ENCODE assay signal across 1 cellular context in genomic region chr19:3721131-3721899, GRCh38.
A peak's percentile ranks its signal among the peaks of the same experiment; 100 is the strongest.
TF ChIP-seq lines count a peak whose summit lies in the region.

No MANE protein-coding gene starts in this region.

TF ChIP-seq in HepG2, 621 proteins besides CTCF, POLR2A, EP300 and RAD21 (continued from another document and continues in another):
- no peak for TF ChIP-seq RERE (CRISPR knock-in tag; IDR thresholded peaks at IDR 0.05; ENCODE audit: low read depth)
- peak; percentile 55 for TF ChIP-seq ZNF687 (CRISPR knock-in tag; IDR thresholded peaks at IDR 0.05)
- TF ChIP-seq RFX5 (IDR thresholded peaks at IDR 0.05; ENCODE audit: low read depth, low read length) = peak; percentile 33; the same call in 1 of the 2 replicates
- peak; percentile 36; the same call in 1 of the 2 replicates for TF ChIP-seq HOXA5 (CRISPR knock-in tag; IDR thresholded peaks at IDR 0.05)
- TF ChIP-seq TEAD3 (CRISPR knock-in tag; optimal IDR thresholded peaks at IDR 0.05; ENCODE audit: borderline replicate concordance) = peak; percentile 60
- peak; percentile 99 for TF ChIP-seq KDM1A (CRISPR knock-in tag; IDR thresholded peaks at IDR 0.05)
- TF ChIP-seq ELF4 (CRISPR knock-in tag; IDR thresholded peaks at IDR 0.05; ENCODE audit: borderline replicate concordance) = no peak
- no peak for TF ChIP-seq DNMT3B (CRISPR knock-in tag; conservative IDR thresholded peaks at IDR 0.05)
- no peak for TF ChIP-seq REST (IDR thresholded peaks at IDR 0.05; ENCODE audit: borderline replicate concordance in 1 of 2, low read depth in 1 of 2, low read length in 2 of 2)
- no peak for TF ChIP-seq CCAR2 (optimal IDR thresholded peaks at IDR 0.05; ENCODE audit: low read depth, low read length)
- peak; percentile 82; the same call in 1 of the 2 replicates for TF ChIP-seq ZNF350 (CRISPR knock-in tag; IDR thresholded peaks at IDR 0.05; ENCODE audit: borderline replicate concordance, low read depth)
- peak; percentile 60; the same call in 1 of the 2 replicates for TF ChIP-seq ZFP91 (CRISPR knock-in tag; IDR thresholded peaks at IDR 0.05; ENCODE audit: borderline replicate concordance)
- TF ChIP-seq ZNF556 (CRISPR knock-in tag; IDR thresholded peaks at IDR 0.05; ENCODE audit: borderline replicate concordance) = peak; percentile 55; the same call in 1 of the 2 replicates
- peak; percentile 69; the same call in 1 of the 2 replicates for TF ChIP-seq IKZF5 (CRISPR knock-in tag; IDR thresholded peaks at IDR 0.05)
- no peak for TF ChIP-seq TMF1 (CRISPR knock-in tag; IDR thresholded peaks at IDR 0.05; ENCODE audit: low read depth)
- TF ChIP-seq NR2F2 (IDR thresholded peaks at IDR 0.05; ENCODE audit: borderline replicate concordance, low read depth) = 0 out of 2 replicates have a peak, but pooled peaks have one; percentile 23
- no peak for TF ChIP-seq ZNF776 (CRISPR knock-in tag; IDR thresholded peaks at IDR 0.05)
- TF ChIP-seq RNF219 (CRISPR knock-in tag; IDR thresholded peaks at IDR 0.05) = no peak
- TF ChIP-seq ZNF333 (CRISPR knock-in tag; IDR thresholded peaks at IDR 0.05; ENCODE audit: borderline replicate concordance) = no peak
- no peak for TF ChIP-seq NBN (conservative IDR thresholded peaks at IDR 0.05)
- no peak for TF ChIP-seq ZNF101 (CRISPR knock-in tag; IDR thresholded peaks at IDR 0.05; ENCODE audit: borderline replicate concordance, low read depth)
- no peak for TF ChIP-seq MNT (IDR thresholded peaks at IDR 0.05)
- TF ChIP-seq SMAD3 (CRISPR knock-in tag; IDR thresholded peaks at IDR 0.05) = peak; percentile 24; the same call in 1 of the 2 replicates
- no peak for TF ChIP-seq ZFP1 (CRISPR knock-in tag; IDR thresholded peaks at IDR 0.05)
- TF ChIP-seq GABPB1 (CRISPR knock-in tag; IDR thresholded peaks at IDR 0.05) = peak; percentile 66; the same call in 1 of the 2 replicates
- TF ChIP-seq ZNF607 (CRISPR knock-in tag; IDR thresholded peaks at IDR 0.05; ENCODE audit: borderline replicate concordance) = no peak
